In the genomic region with DNA sequence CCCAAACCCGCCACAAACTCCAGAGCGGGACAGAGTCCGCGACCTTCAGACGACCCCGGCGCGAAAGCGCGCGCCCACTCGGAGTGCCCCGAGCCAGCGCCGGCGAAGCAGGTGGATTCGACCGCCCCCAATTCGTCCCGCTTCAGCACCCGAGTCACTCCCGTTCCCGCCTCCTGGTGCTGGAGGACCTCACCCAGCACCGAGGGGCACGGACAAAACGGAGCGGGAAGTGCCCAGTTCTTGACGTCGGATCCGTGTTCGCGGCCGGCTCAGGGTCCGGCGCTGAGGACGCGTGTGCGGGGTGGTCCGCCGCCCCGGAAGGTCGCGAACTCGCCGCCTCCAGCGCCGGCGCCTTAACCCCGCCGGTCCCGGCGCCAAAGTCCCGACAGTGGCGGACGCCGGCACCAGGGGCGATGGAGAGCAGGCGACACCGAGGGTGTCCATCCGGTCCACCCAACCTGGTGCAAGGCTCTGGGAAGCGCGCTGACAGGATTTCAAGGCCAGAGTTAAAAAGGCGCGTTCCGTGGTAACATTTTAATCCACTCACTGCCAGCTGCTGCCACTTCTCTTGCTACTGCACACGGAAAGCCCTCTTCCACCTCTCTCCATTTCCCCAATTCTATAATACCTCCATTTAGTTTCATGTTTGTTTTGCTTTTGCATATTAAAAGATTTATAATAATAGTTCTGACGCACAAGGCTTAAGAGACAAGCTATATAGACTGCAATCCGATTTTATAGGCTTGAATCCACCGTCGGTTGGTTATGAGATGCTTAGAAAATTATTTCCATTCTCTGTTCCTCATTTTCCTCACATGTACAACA, we compare ENCODE assay signal across 8 cellular contexts.
DNase-seq lines count a peak whose midpoint lies in the region; ATAC-seq and TF ChIP-seq lines count a peak whose summit lies in the region.

No MANE protein-coding gene starts in this region.

- H3K27me3 ChIP-seq in HAP-1 (ENCODE audit: low read depth), result no peaks in the 10 kb centered on the region
- no peaks in the 10 kb centered on the region for H3K27me3 ChIP-seq in esophagus (ENCODE audit: control insufficient read depth in 1 of 2, insufficient read depth in 2 of 2, low read length in 2 of 2)
- peaks cover 0 to 7% (median 0%) of the 10 kb centered on the region in 4 donors for H3K27me3 ChIP-seq in upper lobe of left lung

- WGBS in esophagus, 2 donors, result 6 to 9% methylated on average over 70 of the region's 70 CpGs
- WGBS in upper lobe of left lung, 2 donors, result 6 to 16% methylated on average over 16 to 69 of the region's 70 CpGs

- peak overlapping the region; percentile 62 for H3K4me3 Mint-ChIP-seq in natural killer cell treated with Interleukin-12 subunit alpha and Interleukin-12 subunit beta and Interleukin-15 and Interleukin-18, amount 100 ng/mL, for 72 hours

- peaks cover 0 to 2% of the 10 kb centered on the region in 2 donors for H3K4me1 Mint-ChIP-seq in natural killer cell treated with Interleukin-12 subunit alpha and Interleukin-12 subunit beta and Interleukin-15 and Interleukin-18, amount 100 ng/mL, for 72 hours (ENCODE audit: low read depth in 2 of 2)

- no peaks in the 10 kb centered on the region for H3K36me3 ChIP-seq in HAP-1 (replicated peaks)
- no peaks in the 10 kb centered on the region for H3K36me3 ChIP-seq in esophagus (ENCODE audit: control insufficient read depth in 2 of 2, insufficient read depth in 2 of 2, low read length in 1 of 2)
- H3K36me3 ChIP-seq in upper lobe of left lung, result no peaks in the 10 kb centered on the region

- H3K27me3 Mint-ChIP-seq in natural killer cell treated with Interleukin-12 subunit alpha and Interleukin-12 subunit beta and Interleukin-15 and Interleukin-18, amount 100 ng/mL, for 72 hours, result peaks cover 17 to 23% of the 10 kb centered on the region in 2 donors

- TF ChIP-seq EP300 in upper lobe of left lung (IDR thresholded peaks at IDR 0.05), result no peak

- H3K4me3 ChIP-seq in HAP-1 (peak overlapping the region; percentile 25), esophagus (ENCODE audit: low read depth in 1 of 2, low read length in 2 of 2) (peak overlapping the region; percentile 37 to 63), upper lobe of left lung (peak overlapping the region in 3 of 4 donors; percentile 48 to 60 (median 57))

- intact Hi-C loops in posterior vena cava (cut with DNase I), result no loop called here

- peak; percentile 66 to 83 (median 74) for TF ChIP-seq CTCF in upper lobe of left lung (IDR thresholded peaks at IDR 0.05)

- H3K4me1 ChIP-seq in HAP-1, result no peaks in the 10 kb centered on the region; the same call in 1 of the 2 replicates
- H3K4me1 ChIP-seq in esophagus (ENCODE audit: control insufficient read depth in 2 of 2, insufficient read depth in 2 of 2, low read length in 1 of 2), result peaks cover 0 to 6% of the 10 kb centered on the region in 2 donors
- peaks cover 0 to 16% (median 9%) of the 10 kb centered on the region in 4 donors for H3K4me1 ChIP-seq in upper lobe of left lung

- TF ChIP-seq POLR2A in upper lobe of left lung (IDR thresholded peaks at IDR 0.05), result no peak

- H3K9me3 Mint-ChIP-seq in natural killer cell treated with Interleukin-12 subunit alpha and Interleukin-12 subunit beta and Interleukin-15 and Interleukin-18, amount 100 ng/mL, for 72 hours, result peaks cover 14% of the 10 kb centered on the region

- H3K9me3 ChIP-seq in HAP-1 (peaks cover 5% of the 10 kb centered on the region; the same call in 1 of the 2 replicates), esophagus (ENCODE audit: control insufficient read depth in 2 of 2, insufficient read depth in 1 of 2, low read depth in 1 of 2, low read length in 1 of 2) (peaks cover 0 to 8% of the 10 kb centered on the region in 2 donors), upper lobe of left lung (peaks cover 4 to 11% (median 6%) of the 10 kb centered on the region in 4 donors)

- in situ Hi-C loops in G401 (cut with HindIII; ENCODE audit: low sequenced_read_pairs) (no loop called here), HAP-1 (cut with MboI; ENCODE audit: low sequenced_read_pairs) (no loop called here), SK-MEL-5 (cut with HindIII; ENCODE audit: low pct_unique_long_range_greater_than_20kb, low sequenced_read_pairs) (no loop called here)

- H3K27ac ChIP-seq in esophagus (ENCODE audit: low read depth in 2 of 2, low read length in 1 of 2) (no peak overlapping the region), upper lobe of left lung (peak overlapping the region in 1 of 4 donors; percentile 44)

- H3K27ac Mint-ChIP-seq in natural killer cell treated with Interleukin-12 subunit alpha and Interleukin-12 subunit beta and Interleukin-15 and Interleukin-18, amount 100 ng/mL, for 72 hours, result no peak overlapping the region

- peaks cover 12% of the 10 kb centered on the region for H3K36me3 Mint-ChIP-seq in natural killer cell treated with Interleukin-12 subunit alpha and Interleukin-12 subunit beta and Interleukin-15 and Interleukin-18, amount 100 ng/mL, for 72 hours

- DNase-seq in G401 (ENCODE audit: low spot score) (peak; percentile 13), HAP-1 (ENCODE audit: low spot score in 2 of 2) (peak; percentile 80 to 90), SK-MEL-5 (ENCODE audit: low read depth, low spot score) (peak; percentile 78), upper lobe of left lung (peak; percentile 47 to 93), NCI-H1417 treated with DMSO at 0.1 percent for 48 hours (lab: John Stamatoyannopoulos, UW) (no peak), posterior vena cava (ENCODE audit: low spot score) (no peak)
- no peak for DNase-seq in natural killer cell treated with Interleukin-12 subunit alpha and Interleukin-12 subunit beta and Interleukin-15 and Interleukin-18, amount 100 ng/mL, for 72 hours (ENCODE audit: low spot score)

- peak; percentile 76 to 84 for ATAC-seq in natural killer cell treated with Interleukin-12 subunit alpha and Interleukin-12 subunit beta and Interleukin-15 and Interleukin-18, amount 100 ng/mL, for 72 hours
- ATAC-seq in upper lobe of left lung (ENCODE audit: low FRiP score in 2 of 2), result peak in 1 of 2 donors; percentile 96

Comparison
In these comparisons a context has a peak if more than half of its experiments do, and no peak if none do; other contexts are left out.
1. DNase-seq: peak in G401 (single experiment), HAP-1 (2 of 2), SK-MEL-5 (single experiment) and upper lobe of left lung (2 of 2); none in natural killer cell treated with Interleukin-12 subunit alpha and Interleukin-12 subunit beta and Interleukin-15 and Interleukin-18, amount 100 ng/mL, for 72 hours (single experiment), NCI-H1417 treated with DMSO at 0.1 percent for 48 hours (single experiment) and posterior vena cava (single experiment).
2. Peak in every context shown above with its lines, with median percentiles within 50 percentile points of each other: H3K4me3 ChIP-seq.